ENCODE assay signal across 8 cellular contexts in the genomic region with DNA sequence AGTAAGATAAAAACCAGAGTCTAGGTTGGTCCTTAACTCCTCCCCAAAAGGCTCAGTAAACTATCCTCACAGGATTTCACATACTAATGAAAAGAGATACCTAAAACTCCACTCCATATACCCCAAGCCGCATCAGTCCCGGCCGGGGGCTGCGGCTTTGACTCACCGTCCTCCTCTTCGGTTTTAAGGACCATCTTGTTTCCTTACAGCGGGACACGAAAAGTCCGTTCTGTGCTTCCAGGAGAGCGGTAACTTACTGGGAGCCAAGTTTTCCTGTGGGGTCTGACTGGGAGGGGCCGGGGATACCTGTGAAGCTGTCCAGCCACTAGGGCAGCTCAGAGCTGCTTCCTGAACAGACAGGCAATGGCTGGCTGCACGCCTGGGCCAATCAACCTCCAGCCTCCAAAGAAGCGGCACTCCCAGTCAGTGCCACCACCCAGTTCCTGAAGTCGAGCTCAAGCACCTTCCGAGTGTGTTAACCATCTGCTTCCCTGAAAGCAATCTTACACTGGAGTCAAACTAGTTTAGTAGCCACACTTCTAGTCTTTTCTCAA. TPM values are rescaled to one million over a fixed set of nuclear protein-coding genes. Genes with fewer than 3 reads are reported as not detected.
DNase-seq lines count a peak whose midpoint lies in the region; ATAC-seq and TF ChIP-seq lines count a peak whose summit lies in the region.

No MANE protein-coding gene starts in this region.

- peaks cover 88% of the 10 kb centered on the region for H3K4me1 Mint-ChIP-seq in activated T-cell treated with anti-CD3 and anti-CD28 coated beads, Interleukin-2, amount 50 U/mL, for 4 hours (ENCODE audit: low read depth)

- H3K9me3 Mint-ChIP-seq in activated T-cell treated with anti-CD3 and anti-CD28 coated beads, Interleukin-2, amount 50 U/mL, for 4 hours, result no peaks in the 10 kb centered on the region

- H3K4me1 ChIP-seq in psoas muscle, result peaks cover 95% of the 10 kb centered on the region

- no peaks in the 10 kb centered on the region for H3K27me3 Mint-ChIP-seq in activated T-cell treated with anti-CD3 and anti-CD28 coated beads, Interleukin-2, amount 50 U/mL, for 4 hours (ENCODE audit: low read depth)

- no peaks in the 10 kb centered on the region for H3K9me3 ChIP-seq in psoas muscle

- H3K36me3 ChIP-seq in psoas muscle (ENCODE audit: insufficient read depth in 1 of 2, low read depth in 1 of 2), result no peaks in the 10 kb centered on the region

- DNase-seq in NCI-H1417 (lab: John Stamatoyannopoulos, UW) (peak in 2 of 3 experiments; percentile 27 to 83), NCI-H1417 treated with DMSO at 0.1 percent for 48 hours (lab: John Stamatoyannopoulos, UW) (no peak), NCI-H774 (lab: John Stamatoyannopoulos, UW) (peak; percentile 83), fibroblast of villous mesenchyme (ENCODE audit: low read depth) (peak; percentile 54), psoas muscle (peak; percentile 58 to 80), putamen (ENCODE audit: low spot score) (no peak)
- peak; percentile 41 for DNase-seq in activated T-cell treated with anti-CD3 and anti-CD28 coated beads, Interleukin-2, amount 50 U/mL, for 4 hours

- intact Hi-C loops in psoas muscle (cut with DNase I), result loop anchor here in 1 of 2 donors (5.0 kb wide), 1 partner anchor 46 kb away; a partner anchor contains a TSS

- peak overlapping the region; percentile 89 for H3K4me3 Mint-ChIP-seq in activated T-cell treated with anti-CD3 and anti-CD28 coated beads, Interleukin-2, amount 50 U/mL, for 4 hours

- H3K27me3 ChIP-seq in psoas muscle (ENCODE audit: insufficient read depth in 3 of 3, low read length in 2 of 3), result no peaks in the 10 kb centered on the region

- peak overlapping the region; percentile 58 for H3K4me3 ChIP-seq in fibroblast of villous mesenchyme (ENCODE audit: low read depth, low read length)
- H3K4me3 ChIP-seq in psoas muscle, result peak overlapping the region; percentile 66

- no peak for TF ChIP-seq CTCF in fibroblast of villous mesenchyme (IDR thresholded peaks at IDR 0.05; ENCODE audit: insufficient read depth, low read depth, low read length)
- TF ChIP-seq CTCF in psoas muscle (IDR thresholded peaks at IDR 0.05), result no peak

- WGBS in psoas muscle, 3 donors, result 40 to 62% (median 53%) methylated on average over 15 of the region's 15 CpGs

- H3K27ac ChIP-seq in psoas muscle, result peak overlapping the region; percentile 81

- ATAC-seq in HG03103 (IDR thresholded peaks at IDR 0.05; ENCODE audit: low read depth, unreplicated experiment) (peak; percentile 46), psoas muscle (peak; percentile 68 to 78 (median 72))
- peak; percentile 78 to 84 for ATAC-seq in activated T-cell treated with anti-CD3 and anti-CD28 coated beads, Interleukin-2, amount 50 U/mL, for 4 hours

- peaks cover 10% of the 10 kb centered on the region for H3K36me3 Mint-ChIP-seq in activated T-cell treated with anti-CD3 and anti-CD28 coated beads, Interleukin-2, amount 50 U/mL, for 4 hours (ENCODE audit: insufficient read depth)

RNA-seq across cellular contexts. Expression of a gene that starts 45.5 kb away (rescaled TPM):
- total RNA-seq in activated T-cell treated with anti-CD3 and anti-CD28 coated beads, Interleukin-2, amount 50 U/mL, for 4 hours, result 10 to 100 TPM; 55.9 to 99.3 (median 82.8) TPM
- total RNA-seq in fibroblast of villous mesenchyme (16.4 and 19.4 TPM in 2 replicates), psoas muscle (10 to 100 TPM; 25.6 to 40.4 (median 34.0) TPM)
- polyA plus RNA-seq in psoas muscle, result 10 to 100 TPM; 18.7 to 38.0 (median 23.9) TPM

Comparison
In these comparisons a context has a peak if more than half of its experiments do, and no peak if none do; other contexts are left out.
1. DNase-seq: peak in NCI-H1417 (2 of 3), NCI-H774 (single experiment), activated T-cell treated with anti-CD3 and anti-CD28 coated beads, Interleukin-2, amount 50 U/mL, for 4 hours (single experiment), fibroblast of villous mesenchyme (single experiment) and psoas muscle (2 of 2); none in NCI-H1417 treated with DMSO at 0.1 percent for 48 hours (single experiment) and putamen (single experiment).
2. Peak in every context shown above with its lines, with median percentiles within 50 percentile points of each other: ATAC-seq.